1 cellular context compared by ENCODE assay signal in the genomic region with DNA sequence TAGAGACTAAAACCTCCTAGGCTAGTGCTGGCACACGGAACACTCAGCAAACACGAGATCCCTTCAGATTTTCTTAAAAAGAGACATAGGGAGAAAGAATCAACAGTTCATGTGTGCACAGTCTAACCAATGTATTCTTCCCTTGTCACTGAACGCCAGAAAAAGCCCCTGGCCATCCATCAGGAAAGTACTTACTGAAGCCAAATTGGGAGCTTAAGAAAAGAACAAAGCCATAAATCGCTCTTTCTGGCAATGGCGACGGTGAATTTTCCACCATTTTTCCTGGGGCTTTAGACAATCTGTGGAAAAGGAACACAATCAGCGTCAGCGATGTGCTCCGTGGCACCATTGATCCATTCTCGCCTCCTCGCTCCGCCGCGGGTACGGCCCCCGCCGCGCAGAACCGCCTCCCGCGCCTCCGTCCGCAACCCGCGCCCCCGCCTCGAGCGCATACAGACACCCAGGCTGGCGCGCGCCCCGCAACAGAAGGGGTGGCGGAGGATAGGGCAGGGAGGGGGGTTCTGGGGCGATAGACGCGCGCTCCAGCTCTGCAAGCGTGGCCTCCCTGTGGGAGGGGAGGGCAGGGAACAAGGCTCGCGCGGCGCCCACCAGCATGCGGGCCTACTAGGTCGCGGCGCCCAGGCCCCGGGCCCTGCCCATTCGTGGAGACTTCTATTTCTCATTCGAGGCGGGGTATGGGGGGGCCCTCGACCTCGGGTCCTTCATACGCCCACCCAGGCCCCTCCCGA.
A peak's percentile ranks its signal among the peaks of the same experiment; 100 is the strongest.
TF ChIP-seq lines count a peak whose summit lies in the region.

No MANE protein-coding gene starts in this region.

TF ChIP-seq in K562, 482 proteins besides CTCF, POLR2A, EP300 and RAD21 (continued from another document and continues in another):
- TF ChIP-seq, protein P1, sequence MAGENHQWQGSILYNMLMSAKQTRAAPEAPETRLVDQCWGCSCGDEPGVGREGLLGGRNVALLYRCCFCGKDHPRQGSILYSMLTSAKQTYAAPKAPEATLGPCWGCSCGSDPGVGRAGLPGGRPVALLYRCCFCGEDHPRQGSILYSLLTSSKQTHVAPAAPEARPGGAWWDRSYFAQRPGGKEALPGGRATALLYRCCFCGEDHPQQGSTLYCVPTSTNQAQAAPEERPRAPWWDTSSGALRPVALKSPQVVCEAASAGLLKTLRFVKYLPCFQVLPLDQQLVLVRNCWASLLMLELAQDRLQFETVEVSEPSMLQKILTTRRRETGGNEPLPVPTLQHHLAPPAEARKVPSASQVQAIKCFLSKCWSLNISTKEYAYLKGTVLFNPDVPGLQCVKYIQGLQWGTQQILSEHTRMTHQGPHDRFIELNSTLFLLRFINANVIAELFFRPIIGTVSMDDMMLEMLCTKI (IDR thresholded peaks at IDR 0.05; ENCODE audit: partially characterized antibody), result no peak
- TF ChIP-seq ZNF134 (CRISPR knock-in tag; conservative IDR thresholded peaks at IDR 0.05) (peak; percentile 22; the same call in 1 of the 2 replicates), DNMT1 (IDR thresholded peaks at IDR 0.05) (no peak), TAF9B (IDR thresholded peaks at IDR 0.05; ENCODE audit: partially characterized antibody) (no peak), RBM14 (IDR thresholded peaks at IDR 0.05; ENCODE audit: borderline replicate concordance, insufficient read depth, low read depth, low read length) (no peak), POLR2AphosphoS5 (IDR thresholded peaks at IDR 0.05; ENCODE audit: control insufficient read depth, insufficient read depth, low read depth, low read length) (peak; percentile 46; the same call in 1 of the 2 replicates), SNIP1 (IDR thresholded peaks at IDR 0.05; ENCODE audit: low read depth) (no peak), KLF16 (IDR thresholded peaks at IDR 0.05) (no peak), SAFB (IDR thresholded peaks at IDR 0.05; ENCODE audit: borderline replicate concordance, low read depth, low read length) (0 out of 2 replicates have a peak, but pooled peaks have one; percentile 50), SRSF7 (optimal IDR thresholded peaks at IDR 0.05; ENCODE audit: low read depth, low read length) (no peak), TEAD4 (IDR thresholded peaks at IDR 0.05; ENCODE audit: low read length) (no peak; the same call in 1 of the 2 replicates), TEAD4 (CRISPR knock-in tag; IDR thresholded peaks at IDR 0.05; ENCODE audit: borderline replicate concordance) (0 out of 2 replicates have a peak, but pooled peaks have one; percentile 75), RFX1 (IDR thresholded peaks at IDR 0.05) (no peak), ZEB2 (IDR thresholded peaks at IDR 0.05) (peak; percentile 13; the same call in 1 of the 2 replicates), BRD4 (IDR thresholded peaks at IDR 0.05) (peak; percentile 96; the same call in 1 of the 2 replicates), DMBX1 (CRISPR knock-in tag; IDR thresholded peaks at IDR 0.05; ENCODE audit: borderline replicate concordance) (peak; percentile 21; the same call in 1 of the 2 replicates), GATAD2A (IDR thresholded peaks at IDR 0.05) (0 out of 2 replicates have a peak, but pooled peaks have one; percentile 45), ASH1L (IDR thresholded peaks at IDR 0.05; ENCODE audit: borderline replicate concordance, low read depth, partially characterized antibody) (no peak), ZNF436 (CRISPR knock-in tag; IDR thresholded peaks at IDR 0.05) (no peak), ZSCAN29 (IDR thresholded peaks at IDR 0.05) (no peak), ZBTB8A (IDR thresholded peaks at IDR 0.05; ENCODE audit: partially characterized antibody) (no peak), PYGO2 (tag; IDR thresholded peaks at IDR 0.05) (no peak), PHTF2 (CRISPR knock-in tag; IDR thresholded peaks at IDR 0.05) (no peak), PHF8 (IDR thresholded peaks at IDR 0.05; ENCODE audit: borderline replicate concordance, low read length) (peak; percentile 85), LEF1 (IDR thresholded peaks at IDR 0.05) (no peak), SMARCA5 (IDR thresholded peaks at IDR 0.05) (no peak), ZNF778 (CRISPR knock-in tag; IDR thresholded peaks at IDR 0.05) (no peak), NFYB (IDR thresholded peaks at IDR 0.05; ENCODE audit: extremely low read depth, insufficient read length) (no peak), ZNF561 (CRISPR knock-in tag; conservative IDR thresholded peaks at IDR 0.05) (no peak)
- TF ChIP-seq, protein P2, sequence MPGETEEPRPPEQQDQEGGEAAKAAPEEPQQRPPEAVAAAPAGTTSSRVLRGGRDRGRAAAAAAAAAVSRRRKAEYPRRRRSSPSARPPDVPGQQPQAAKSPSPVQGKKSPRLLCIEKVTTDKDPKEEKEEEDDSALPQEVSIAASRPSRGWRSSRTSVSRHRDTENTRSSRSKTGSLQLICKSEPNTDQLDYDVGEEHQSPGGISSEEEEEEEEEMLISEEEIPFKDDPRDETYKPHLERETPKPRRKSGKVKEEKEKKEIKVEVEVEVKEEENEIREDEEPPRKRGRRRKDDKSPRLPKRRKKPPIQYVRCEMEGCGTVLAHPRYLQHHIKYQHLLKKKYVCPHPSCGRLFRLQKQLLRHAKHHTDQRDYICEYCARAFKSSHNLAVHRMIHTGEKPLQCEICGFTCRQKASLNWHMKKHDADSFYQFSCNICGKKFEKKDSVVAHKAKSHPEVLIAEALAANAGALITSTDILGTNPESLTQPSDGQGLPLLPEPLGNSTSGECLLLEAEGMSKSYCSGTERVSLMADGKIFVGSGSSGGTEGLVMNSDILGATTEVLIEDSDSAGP (CRISPR knock-in tag; IDR thresholded peaks at IDR 0.05), result no peak
- TF ChIP-seq, protein P3, sequence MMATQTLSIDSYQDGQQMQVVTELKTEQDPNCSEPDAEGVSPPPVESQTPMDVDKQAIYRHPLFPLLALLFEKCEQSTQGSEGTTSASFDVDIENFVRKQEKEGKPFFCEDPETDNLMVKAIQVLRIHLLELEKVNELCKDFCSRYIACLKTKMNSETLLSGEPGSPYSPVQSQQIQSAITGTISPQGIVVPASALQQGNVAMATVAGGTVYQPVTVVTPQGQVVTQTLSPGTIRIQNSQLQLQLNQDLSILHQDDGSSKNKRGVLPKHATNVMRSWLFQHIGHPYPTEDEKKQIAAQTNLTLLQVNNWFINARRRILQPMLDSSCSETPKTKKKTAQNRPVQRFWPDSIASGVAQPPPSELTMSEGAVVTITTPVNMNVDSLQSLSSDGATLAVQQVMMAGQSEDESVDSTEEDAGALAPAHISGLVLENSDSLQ (IDR thresholded peaks at IDR 0.05), result 0 out of 2 replicates have a peak, but pooled peaks have one; percentile 3
- TF ChIP-seq, protein P4, sequence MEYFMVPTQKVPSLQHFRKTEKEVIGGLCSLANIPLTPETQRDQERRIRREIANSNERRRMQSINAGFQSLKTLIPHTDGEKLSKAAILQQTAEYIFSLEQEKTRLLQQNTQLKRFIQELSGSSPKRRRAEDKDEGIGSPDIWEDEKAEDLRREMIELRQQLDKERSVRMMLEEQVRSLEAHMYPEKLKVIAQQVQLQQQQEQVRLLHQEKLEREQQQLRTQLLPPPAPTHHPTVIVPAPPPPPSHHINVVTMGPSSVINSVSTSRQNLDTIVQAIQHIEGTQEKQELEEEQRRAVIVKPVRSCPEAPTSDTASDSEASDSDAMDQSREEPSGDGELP (CRISPR knock-in tag; IDR thresholded peaks at IDR 0.05; ENCODE audit: borderline replicate concordance), result peak; percentile 77; the same call in 1 of the 2 replicates
- TF ChIP-seq, protein P5, sequence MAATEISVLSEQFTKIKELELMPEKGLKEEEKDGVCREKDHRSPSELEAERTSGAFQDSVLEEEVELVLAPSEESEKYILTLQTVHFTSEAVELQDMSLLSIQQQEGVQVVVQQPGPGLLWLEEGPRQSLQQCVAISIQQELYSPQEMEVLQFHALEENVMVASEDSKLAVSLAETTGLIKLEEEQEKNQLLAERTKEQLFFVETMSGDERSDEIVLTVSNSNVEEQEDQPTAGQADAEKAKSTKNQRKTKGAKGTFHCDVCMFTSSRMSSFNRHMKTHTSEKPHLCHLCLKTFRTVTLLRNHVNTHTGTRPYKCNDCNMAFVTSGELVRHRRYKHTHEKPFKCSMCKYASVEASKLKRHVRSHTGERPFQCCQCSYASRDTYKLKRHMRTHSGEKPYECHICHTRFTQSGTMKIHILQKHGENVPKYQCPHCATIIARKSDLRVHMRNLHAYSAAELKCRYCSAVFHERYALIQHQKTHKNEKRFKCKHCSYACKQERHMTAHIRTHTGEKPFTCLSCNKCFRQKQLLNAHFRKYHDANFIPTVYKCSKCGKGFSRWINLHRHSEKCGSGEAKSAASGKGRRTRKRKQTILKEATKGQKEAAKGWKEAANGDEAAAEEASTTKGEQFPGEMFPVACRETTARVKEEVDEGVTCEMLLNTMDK (IDR thresholded peaks at IDR 0.05; ENCODE audit: borderline replicate concordance, insufficient read depth, low read depth, low read length, poor library complexity, severe bottlenecking), result no peak
- TF ChIP-seq, protein P6, sequence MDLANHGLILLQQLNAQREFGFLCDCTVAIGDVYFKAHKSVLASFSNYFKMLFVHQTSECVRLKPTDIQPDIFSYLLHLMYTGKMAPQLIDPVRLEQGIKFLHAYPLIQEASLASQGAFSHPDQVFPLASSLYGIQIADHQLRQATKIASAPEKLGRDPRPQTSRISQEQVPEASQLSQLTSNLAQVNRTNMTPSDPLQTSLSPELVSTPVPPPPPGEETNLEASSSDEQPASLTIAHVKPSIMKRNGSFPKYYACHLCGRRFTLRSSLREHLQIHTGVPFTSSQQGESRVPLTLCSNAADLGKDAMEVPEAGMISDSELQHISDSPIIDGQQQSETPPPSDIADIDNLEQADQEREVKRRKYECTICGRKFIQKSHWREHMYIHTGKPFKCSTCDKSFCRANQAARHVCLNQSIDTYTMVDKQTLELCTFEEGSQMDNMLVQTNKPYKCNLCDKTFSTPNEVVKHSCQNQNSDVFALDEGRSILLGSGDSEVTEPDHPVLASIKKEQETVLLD (IDR thresholded peaks at IDR 0.05), result no peak
- TF ChIP-seq, protein P7, sequence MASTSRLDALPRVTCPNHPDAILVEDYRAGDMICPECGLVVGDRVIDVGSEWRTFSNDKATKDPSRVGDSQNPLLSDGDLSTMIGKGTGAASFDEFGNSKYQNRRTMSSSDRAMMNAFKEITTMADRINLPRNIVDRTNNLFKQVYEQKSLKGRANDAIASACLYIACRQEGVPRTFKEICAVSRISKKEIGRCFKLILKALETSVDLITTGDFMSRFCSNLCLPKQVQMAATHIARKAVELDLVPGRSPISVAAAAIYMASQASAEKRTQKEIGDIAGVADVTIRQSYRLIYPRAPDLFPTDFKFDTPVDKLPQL (IDR thresholded peaks at IDR 0.05; ENCODE audit: extremely low read depth, insufficient read length), result no peak
- TF ChIP-seq, protein P8, sequence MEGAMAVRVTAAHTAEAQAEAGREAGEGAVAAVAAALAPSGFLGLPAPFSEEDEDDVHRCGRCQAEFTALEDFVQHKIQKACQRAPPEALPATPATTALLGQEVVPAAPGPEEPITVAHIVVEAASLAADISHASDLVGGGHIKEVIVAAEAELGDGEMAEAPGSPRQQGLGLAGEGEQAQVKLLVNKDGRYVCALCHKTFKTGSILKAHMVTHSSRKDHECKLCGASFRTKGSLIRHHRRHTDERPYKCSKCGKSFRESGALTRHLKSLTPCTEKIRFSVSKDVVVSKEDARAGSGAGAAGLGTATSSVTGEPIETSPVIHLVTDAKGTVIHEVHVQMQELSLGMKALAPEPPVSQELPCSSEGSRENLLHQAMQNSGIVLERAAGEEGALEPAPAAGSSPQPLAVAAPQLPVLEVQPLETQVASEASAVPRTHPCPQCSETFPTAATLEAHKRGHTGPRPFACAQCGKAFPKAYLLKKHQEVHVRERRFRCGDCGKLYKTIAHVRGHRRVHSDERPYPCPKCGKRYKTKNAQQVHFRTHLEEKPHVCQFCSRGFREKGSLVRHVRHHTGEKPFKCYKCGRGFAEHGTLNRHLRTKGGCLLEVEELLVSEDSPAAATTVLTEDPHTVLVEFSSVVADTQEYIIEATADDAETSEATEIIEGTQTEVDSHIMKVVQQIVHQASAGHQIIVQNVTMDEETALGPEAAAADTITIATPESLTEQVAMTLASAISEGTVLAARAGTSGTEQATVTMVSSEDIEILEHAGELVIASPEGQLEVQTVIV (CRISPR knock-in tag; IDR thresholded peaks at IDR 0.05; ENCODE audit: borderline replicate concordance), result no peak
